Comparison of ENCODE assay signal across 8 cellular contexts in the genomic region with DNA sequence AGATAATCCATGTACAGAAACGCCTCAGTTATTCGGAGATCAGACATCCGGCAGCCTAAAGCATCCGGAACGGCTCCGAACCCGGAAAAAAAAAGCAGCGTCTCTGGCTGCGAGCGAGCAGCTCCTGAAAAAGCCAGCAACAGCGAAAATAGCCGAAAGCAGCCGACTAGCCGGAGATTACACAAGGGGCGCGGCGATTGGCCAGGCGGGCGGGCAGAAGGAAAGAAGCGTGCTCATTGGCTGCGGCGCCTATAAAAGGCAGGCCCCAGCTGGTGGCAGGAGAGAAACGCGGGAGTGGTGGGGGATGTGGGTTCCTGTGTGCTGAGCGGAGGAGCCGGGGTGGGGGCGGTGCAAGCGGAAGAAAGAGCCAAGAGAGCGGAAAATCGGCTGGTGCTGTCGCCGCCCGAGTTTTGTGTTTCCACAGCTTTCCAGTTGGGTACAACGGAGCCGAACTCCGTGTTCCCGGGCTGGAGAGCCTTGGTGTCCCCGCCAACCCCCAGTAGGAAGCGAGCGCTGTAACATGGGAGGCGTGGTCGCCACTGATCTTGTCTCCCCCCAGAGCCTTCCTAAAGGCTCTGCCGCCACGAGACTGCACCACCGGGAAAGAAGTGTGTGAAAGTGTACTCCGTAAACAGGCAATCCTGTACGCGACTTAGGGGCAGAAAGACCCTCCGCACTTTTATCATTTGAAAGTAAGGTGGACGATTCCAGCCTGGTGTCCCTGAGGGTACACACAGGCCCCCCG. TPM values are rescaled to one million over a fixed set of nuclear protein-coding genes. Genes with fewer than 3 reads are reported as not detected.
DNase-seq lines count a peak whose midpoint lies in the region; ATAC-seq and TF ChIP-seq lines count a peak whose summit lies in the region.

A gene (minus strand): TSS at position 141 of the 745 bp plus-strand sequence.

- H3K36me3 ChIP-seq in GM06990 (ENCODE audit: control insufficient read depth, insufficient read depth, low read length): no peaks in the 10 kb centered on the region
- no peaks in the 10 kb centered on the region for H3K36me3 ChIP-seq in testis (ENCODE audit: low read depth, missing control alignments)

- H3K27ac ChIP-seq in testis: peak within 1 kb of the TSS; percentile 86 to 90

- TF ChIP-seq POLR2A in testis (IDR thresholded peaks at IDR 0.05): peak; percentile 99

- H3K9me3 ChIP-seq in testis: no peaks in the 10 kb centered on the region

- no peaks in the 10 kb centered on the region for H3K9me3 Mint-ChIP-seq in activated naive CD4-positive, alpha-beta T cell treated with anti-CD3 and anti-CD28 coated beads, Interleukin-2, amount 50 U/mL, for 72 hours

- WGBS in testis, 2 donors: 0% methylated on average over 41 to 50 of the region's 51 CpGs

- TF ChIP-seq CTCF in GM06990 (IDR thresholded peaks at IDR 0.05; ENCODE audit: insufficient read depth, low read length, poor library complexity, severe bottlenecking) (no peak), omental fat pad (IDR thresholded peaks at IDR 0.05) (no peak), testis (IDR thresholded peaks at IDR 0.05) (no peak)

- peak within 1 kb of the TSS; percentile 89 to 99 for H3K27ac Mint-ChIP-seq in activated naive CD4-positive, alpha-beta T cell treated with anti-CD3 and anti-CD28 coated beads, Interleukin-2, amount 50 U/mL, for 72 hours

- peak; percentile 97 for ATAC-seq in HG02588 (IDR thresholded peaks at IDR 0.05; ENCODE audit: unreplicated experiment)
- peak; percentile 91 for ATAC-seq in SK-N-SH treated with all-trans-retinoic acid at 6 μM for 48 hours
- ATAC-seq in activated naive CD4-positive, alpha-beta T cell treated with anti-CD3 and anti-CD28 coated beads, Interleukin-2, amount 50 U/mL, for 72 hours: peak; percentile 95 to 96
- ATAC-seq in omental fat pad (ENCODE audit: low FRiP score): peak; percentile 95

- peak; percentile 93 for DNase-seq in GM06990 (ENCODE audit: extremely low read depth, insufficient read length)
- DNase-seq in NCI-H1092 (lab: John Stamatoyannopoulos, UW): peak; percentile 97
- peak; percentile 94 to 98 for DNase-seq in activated naive CD4-positive, alpha-beta T cell treated with anti-CD3 and anti-CD28 coated beads, Interleukin-2, amount 50 U/mL, for 72 hours (ENCODE audit: low spot score in 2 of 2)
- peak; percentile 99 for DNase-seq in glomerular visceral epithelial cell (ENCODE audit: extremely low spot score)
- DNase-seq in omental fat pad (ENCODE audit: low spot score): peak; percentile 98
- DNase-seq in testis: peak; percentile 99

- intact Hi-C loops in testis (cut with DNase I; ENCODE audit: low total_unique reads): no loop called here

- H3K36me3 Mint-ChIP-seq in activated naive CD4-positive, alpha-beta T cell treated with anti-CD3 and anti-CD28 coated beads, Interleukin-2, amount 50 U/mL, for 72 hours: peaks cover 0 to 15% of the 10 kb centered on the region in 2 donors

- H3K27me3 ChIP-seq in GM06990 (replicated peaks; ENCODE audit: control insufficient read depth, insufficient read depth, low read length) (no peaks in the 10 kb centered on the region; the same call in 1 of the 2 replicates), testis (no peaks in the 10 kb centered on the region)

- peak within 1 kb of the TSS; percentile 97 for H3K4me3 ChIP-seq in GM06990 (replicated peaks; ENCODE audit: low read depth, low read length)
- peak within 1 kb of the TSS; percentile 94 to 98 for H3K4me3 ChIP-seq in testis

- peaks cover 5% of the 10 kb centered on the region for H3K4me1 ChIP-seq in testis

TF ChIP-seq in SK-N-SH treated with all-trans-retinoic acid at 6 μM for 48 hours, 23 proteins besides CTCF, POLR2A, EP300 and RAD21:
- TF ChIP-seq ZNF8 (CRISPR knock-in tag; IDR thresholded peaks at IDR 0.05): no peak
- TF ChIP-seq RARB (CRISPR knock-in tag; IDR thresholded peaks at IDR 0.05): no peak
- TF ChIP-seq OSR1 (CRISPR knock-in tag; IDR thresholded peaks at IDR 0.05): no peak
- TF ChIP-seq GLIS3 (CRISPR knock-in tag; IDR thresholded peaks at IDR 0.05): no peak
- TF ChIP-seq, protein P1, sequence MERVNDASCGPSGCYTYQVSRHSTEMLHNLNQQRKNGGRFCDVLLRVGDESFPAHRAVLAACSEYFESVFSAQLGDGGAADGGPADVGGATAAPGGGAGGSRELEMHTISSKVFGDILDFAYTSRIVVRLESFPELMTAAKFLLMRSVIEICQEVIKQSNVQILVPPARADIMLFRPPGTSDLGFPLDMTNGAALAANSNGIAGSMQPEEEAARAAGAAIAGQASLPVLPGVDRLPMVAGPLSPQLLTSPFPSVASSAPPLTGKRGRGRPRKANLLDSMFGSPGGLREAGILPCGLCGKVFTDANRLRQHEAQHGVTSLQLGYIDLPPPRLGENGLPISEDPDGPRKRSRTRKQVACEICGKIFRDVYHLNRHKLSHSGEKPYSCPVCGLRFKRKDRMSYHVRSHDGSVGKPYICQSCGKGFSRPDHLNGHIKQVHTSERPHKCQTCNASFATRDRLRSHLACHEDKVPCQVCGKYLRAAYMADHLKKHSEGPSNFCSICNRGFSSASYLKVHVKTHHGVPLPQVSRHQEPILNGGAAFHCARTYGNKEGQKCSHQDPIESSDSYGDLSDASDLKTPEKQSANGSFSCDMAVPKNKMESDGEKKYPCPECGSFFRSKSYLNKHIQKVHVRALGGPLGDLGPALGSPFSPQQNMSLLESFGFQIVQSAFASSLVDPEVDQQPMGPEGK (CRISPR knock-in tag; IDR thresholded peaks at IDR 0.05; ENCODE audit: borderline replicate concordance): peak; percentile 69; the same call in 1 of the 2 replicates
- TF ChIP-seq, protein P2, sequence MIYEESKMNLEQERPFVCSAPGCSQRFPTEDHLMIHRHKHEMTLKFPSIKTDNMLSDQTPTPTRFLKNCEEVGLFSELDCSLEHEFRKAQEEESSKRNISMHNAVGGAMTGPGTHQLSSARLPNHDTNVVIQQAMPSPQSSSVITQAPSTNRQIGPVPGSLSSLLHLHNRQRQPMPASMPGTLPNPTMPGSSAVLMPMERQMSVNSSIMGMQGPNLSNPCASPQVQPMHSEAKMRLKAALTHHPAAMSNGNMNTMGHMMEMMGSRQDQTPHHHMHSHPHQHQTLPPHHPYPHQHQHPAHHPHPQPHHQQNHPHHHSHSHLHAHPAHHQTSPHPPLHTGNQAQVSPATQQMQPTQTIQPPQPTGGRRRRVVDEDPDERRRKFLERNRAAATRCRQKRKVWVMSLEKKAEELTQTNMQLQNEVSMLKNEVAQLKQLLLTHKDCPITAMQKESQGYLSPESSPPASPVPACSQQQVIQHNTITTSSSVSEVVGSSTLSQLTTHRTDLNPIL (CRISPR knock-in tag; IDR thresholded peaks at IDR 0.05; ENCODE audit: low read depth): no peak
- TF ChIP-seq ZC3H10 (CRISPR knock-in tag; IDR thresholded peaks at IDR 0.05): no peak
- no peak for TF ChIP-seq TCF4 (CRISPR knock-in tag; IDR thresholded peaks at IDR 0.05; ENCODE audit: borderline replicate concordance)
- TF ChIP-seq ISL1 (CRISPR knock-in tag; IDR thresholded peaks at IDR 0.05): no peak
- 0 out of 2 replicates have a peak, but pooled peaks have one; percentile 45 for TF ChIP-seq TOX (CRISPR knock-in tag; IDR thresholded peaks at IDR 0.05; ENCODE audit: borderline replicate concordance)

RNA-seq across cellular contexts. Expression of the gene that starts here (rescaled TPM):
- total RNA-seq in activated naive CD4-positive, alpha-beta T cell treated with anti-CD3 and anti-CD28 coated beads, Interleukin-2, amount 50 U/mL, for 72 hours: 10 to 100 TPM in 1 of 2 donors, 1 to 10 TPM in 1; 7.1 to 10.2 TPM
- total RNA-seq in omental fat pad (10 to 100 TPM; 18.9 to 39.2 (median 29.9) TPM), testis (10 to 100 TPM; 75.2 to 88.6 TPM)
- polyA plus RNA-seq in testis (ENCODE audit: insufficient read depth, low read depth, low replicate concordance): 36.6 TPM

Comparison
In these comparisons a context has a peak if more than half of its experiments do, and no peak if none do; other contexts are left out.
1. Peak in every context shown above with its lines: DNase-seq, ATAC-seq, H3K4me3 ChIP-seq and H3K27ac ChIP-seq.